8 cellular contexts compared by ENCODE assay signal in the genomic region with DNA sequence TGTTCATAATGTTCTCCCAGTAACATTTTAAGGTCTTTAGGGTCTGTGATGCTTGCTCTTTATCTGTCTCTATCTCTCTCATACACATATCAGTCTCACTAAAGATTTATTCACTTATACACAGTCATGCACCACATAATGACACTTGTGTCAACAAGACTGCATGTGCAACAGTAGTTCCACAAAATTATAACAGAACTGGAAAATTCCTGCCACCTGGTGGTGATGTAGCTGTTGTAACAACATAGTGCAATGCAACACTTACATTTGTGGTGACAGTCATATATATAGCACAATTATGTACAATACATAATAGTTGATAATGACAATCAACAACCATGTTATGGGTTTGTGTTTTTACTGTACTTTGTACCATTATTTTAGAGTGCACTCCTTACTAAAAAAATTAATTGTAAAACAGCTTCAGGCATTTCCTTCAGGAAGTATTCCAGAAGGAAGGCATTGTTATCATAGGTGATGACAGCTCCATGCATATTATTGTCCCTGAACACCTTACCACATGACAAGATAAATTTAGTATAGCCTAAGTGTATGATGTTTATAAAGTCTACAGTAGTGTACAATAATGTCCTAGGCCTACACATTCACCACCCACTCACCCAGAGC. TPM values are rescaled to one million over a fixed set of nuclear protein-coding genes. Genes with fewer than 3 reads are reported as not detected.
DNase-seq lines count a peak whose midpoint lies in the region; ATAC-seq and TF ChIP-seq lines count a peak whose summit lies in the region.

No MANE protein-coding gene starts in this region.

- no peaks in the 10 kb centered on the region for H3K27me3 ChIP-seq in ovary
- peaks cover 8% of the 10 kb centered on the region for H3K27me3 ChIP-seq in CD4-positive, alpha-beta T cell (ENCODE audit: control insufficient read depth, insufficient read depth, low read length)

- no peaks in the 10 kb centered on the region for H3K36me3 Mint-ChIP-seq in activated CD8-positive, alpha-beta T cell treated with anti-CD3 and anti-CD28 coated beads for 36 hours (ENCODE audit: low read depth)
- H3K36me3 Mint-ChIP-seq in activated CD8-positive, alpha-beta T cell treated with anti-CD3 and anti-CD28 coated beads, Interleukin-2, amount 10 ng/mL, durations not matched to agents 7 days and 5 days (ENCODE audit: low read depth), result no peaks in the 10 kb centered on the region
- H3K36me3 Mint-ChIP-seq in progenitor cell of endocrine pancreas (ENCODE audit: insufficient read depth), result peaks cover 4% of the 10 kb centered on the region
- H3K36me3 Mint-ChIP-seq in CD4-positive, alpha-beta T cell (ENCODE audit: low read depth), result no peaks in the 10 kb centered on the region

- POLR2A ChIA-PET in activated CD8-positive, alpha-beta T cell treated with anti-CD3 and anti-CD28 coated beads for 36 hours (lab: Charles Lee), result no interaction called here
- POLR2A ChIA-PET in activated CD8-positive, alpha-beta T cell treated with anti-CD3 and anti-CD28 coated beads, Interleukin-2, amount 10 ng/mL, durations not matched to agents 7 days and 5 days (lab: Charles Lee), result no interaction called here
- POLR2A ChIA-PET in CD4-positive, alpha-beta T cell (lab: Charles Lee), result no interaction called here

- TF ChIP-seq CTCF in activated CD8-positive, alpha-beta T cell treated with anti-CD3 and anti-CD28 coated beads for 36 hours (IDR thresholded peaks at IDR 0.05), result no peak
- TF ChIP-seq CTCF in progenitor cell of endocrine pancreas (IDR thresholded peaks at IDR 0.05; ENCODE audit: unreplicated experiment) (peak; percentile 65), ovary (IDR thresholded peaks at IDR 0.05) (no peak)
- no peak for TF ChIP-seq CTCF in CD4-positive, alpha-beta T cell (IDR thresholded peaks at IDR 0.05)

- no peaks in the 10 kb centered on the region for H3K4me1 Mint-ChIP-seq in activated CD8-positive, alpha-beta T cell treated with anti-CD3 and anti-CD28 coated beads for 36 hours (ENCODE audit: low read depth)
- H3K4me1 Mint-ChIP-seq in activated CD8-positive, alpha-beta T cell treated with anti-CD3 and anti-CD28 coated beads, Interleukin-2, amount 10 ng/mL, durations not matched to agents 7 days and 5 days (ENCODE audit: low read depth), result no peaks in the 10 kb centered on the region
- no peaks in the 10 kb centered on the region for H3K4me1 Mint-ChIP-seq in progenitor cell of endocrine pancreas (ENCODE audit: low read depth)
- no peaks in the 10 kb centered on the region for H3K4me1 Mint-ChIP-seq in CD4-positive, alpha-beta T cell (ENCODE audit: low read depth)

- H3K4me3 ChIP-seq in ovary, result no peak overlapping the region

- no peaks in the 10 kb centered on the region for H3K36me3 ChIP-seq in ovary

- DNase-seq in activated CD8-positive, alpha-beta T cell treated with anti-CD3 and anti-CD28 coated beads for 36 hours, result peak; percentile 15
- DNase-seq in activated CD8-positive, alpha-beta T cell treated with anti-CD3 and anti-CD28 coated beads, Interleukin-2, amount 10 ng/mL, durations not matched to agents 7 days and 5 days, result no peak
- DNase-seq in NCI-H510A treated with DMSO at 0.1 percent for 48 hours (lab: John Stamatoyannopoulos, UW) (peak; percentile 26), cerebellar cortex (ENCODE audit: low spot score) (peak; percentile 19), progenitor cell of endocrine pancreas (ENCODE audit: low spot score, unreplicated experiment) (no peak), ovary (no peak)
- no peak for DNase-seq in CD4-positive, alpha-beta T cell

- intact Hi-C loops in activated CD8-positive, alpha-beta T cell treated with anti-CD3 and anti-CD28 coated beads for 36 hours (cut with micrococcal nuclease), result no loop called here
- intact Hi-C loops in ovary (cut with DNase I), result no loop called here
- intact Hi-C loops in CD4-positive, alpha-beta T cell (cut with DNase I, micrococcal nuclease), result loop anchor here in 1 of 2 experiments (5.0 kb wide), 1 partner anchor 522 kb away; no protein-coding TSS in a partner anchor

- H3K9me3 ChIP-seq in ovary, result no peaks in the 10 kb centered on the region
- H3K9me3 ChIP-seq in CD4-positive, alpha-beta T cell (ENCODE audit: control insufficient read depth, low read length), result no peaks in the 10 kb centered on the region

- no peak overlapping the region for H3K4me3 Mint-ChIP-seq in activated CD8-positive, alpha-beta T cell treated with anti-CD3 and anti-CD28 coated beads for 36 hours
- H3K4me3 Mint-ChIP-seq in activated CD8-positive, alpha-beta T cell treated with anti-CD3 and anti-CD28 coated beads, Interleukin-2, amount 10 ng/mL, durations not matched to agents 7 days and 5 days, result no peak overlapping the region
- H3K4me3 Mint-ChIP-seq in progenitor cell of endocrine pancreas (ENCODE audit: low read depth), result no peak overlapping the region
- no peak overlapping the region for H3K4me3 Mint-ChIP-seq in CD4-positive, alpha-beta T cell

- no peak for TF ChIP-seq POLR2A in ovary (IDR thresholded peaks at IDR 0.05)

- no peak overlapping the region for H3K27ac Mint-ChIP-seq in activated CD8-positive, alpha-beta T cell treated with anti-CD3 and anti-CD28 coated beads for 36 hours
- no peak overlapping the region for H3K27ac Mint-ChIP-seq in activated CD8-positive, alpha-beta T cell treated with anti-CD3 and anti-CD28 coated beads, Interleukin-2, amount 10 ng/mL, durations not matched to agents 7 days and 5 days
- no peak overlapping the region for H3K27ac Mint-ChIP-seq in progenitor cell of endocrine pancreas
- no peak overlapping the region for H3K27ac Mint-ChIP-seq in CD4-positive, alpha-beta T cell

- H3K9me3 Mint-ChIP-seq in activated CD8-positive, alpha-beta T cell treated with anti-CD3 and anti-CD28 coated beads for 36 hours, result no peaks in the 10 kb centered on the region
- H3K9me3 Mint-ChIP-seq in activated CD8-positive, alpha-beta T cell treated with anti-CD3 and anti-CD28 coated beads, Interleukin-2, amount 10 ng/mL, durations not matched to agents 7 days and 5 days (ENCODE audit: insufficient read depth), result no peaks in the 10 kb centered on the region
- peaks cover 23% of the 10 kb centered on the region for H3K9me3 Mint-ChIP-seq in progenitor cell of endocrine pancreas (ENCODE audit: low read depth)
- no peaks in the 10 kb centered on the region for H3K9me3 Mint-ChIP-seq in CD4-positive, alpha-beta T cell

- peaks cover 15% of the 10 kb centered on the region for H3K27me3 Mint-ChIP-seq in activated CD8-positive, alpha-beta T cell treated with anti-CD3 and anti-CD28 coated beads for 36 hours
- H3K27me3 Mint-ChIP-seq in activated CD8-positive, alpha-beta T cell treated with anti-CD3 and anti-CD28 coated beads, Interleukin-2, amount 10 ng/mL, durations not matched to agents 7 days and 5 days (ENCODE audit: low read depth), result peaks cover 12% of the 10 kb centered on the region
- H3K27me3 Mint-ChIP-seq in progenitor cell of endocrine pancreas, result no peaks in the 10 kb centered on the region
- peaks cover 44% of the 10 kb centered on the region for H3K27me3 Mint-ChIP-seq in CD4-positive, alpha-beta T cell

- H3K4me1 ChIP-seq in ovary (ENCODE audit: insufficient read depth), result no peaks in the 10 kb centered on the region

- H3K27ac ChIP-seq in ovary, result no peak overlapping the region
- no peak overlapping the region for H3K27ac ChIP-seq in CD4-positive, alpha-beta T cell (ENCODE audit: low read depth, low read length)

- no peak for ATAC-seq in activated CD8-positive, alpha-beta T cell treated with anti-CD3 and anti-CD28 coated beads for 36 hours
- no peak for ATAC-seq in activated CD8-positive, alpha-beta T cell treated with anti-CD3 and anti-CD28 coated beads, Interleukin-2, amount 10 ng/mL, durations not matched to agents 7 days and 5 days
- ATAC-seq in CD4-positive, alpha-beta T cell (ENCODE audit: poor library complexity), result no peak
- no peak for ATAC-seq in HG02588 (IDR thresholded peaks at IDR 0.05; ENCODE audit: unreplicated experiment)

- CTCF ChIA-PET in activated CD8-positive, alpha-beta T cell treated with anti-CD3 and anti-CD28 coated beads for 36 hours (lab: Charles Lee), result no interaction called here
- CTCF ChIA-PET in activated CD8-positive, alpha-beta T cell treated with anti-CD3 and anti-CD28 coated beads, Interleukin-2, amount 10 ng/mL, durations not matched to agents 7 days and 5 days (lab: Charles Lee), result interaction anchor here (1.0 kb wide), 1 partner anchor 13 kb away, joined by 3 read pairs; no protein-coding TSS in a partner anchor
- CTCF ChIA-PET in CD4-positive, alpha-beta T cell (lab: Charles Lee), result no interaction called here

- no peak for TF ChIP-seq EP300 in ovary (IDR thresholded peaks at IDR 0.05)

RNA-seq across cellular contexts. Expression of gene TDRD5, which starts 8.1 kb away (rescaled TPM):
- not detected for total RNA-seq in activated CD8-positive, alpha-beta T cell treated with anti-CD3 and anti-CD28 coated beads for 36 hours
- total RNA-seq in activated CD8-positive, alpha-beta T cell treated with anti-CD3 and anti-CD28 coated beads, Interleukin-2, amount 10 ng/mL, durations not matched to agents 7 days and 5 days, result not detected
- total RNA-seq in progenitor cell of endocrine pancreas, result 0.12 and 0.18 TPM in 2 replicates
- total RNA-seq in ovary, result under 1 TPM in 4 of 7 donors, not detected in 3; 0.05 to 0.46 (median 0.11) TPM
- polyA plus RNA-seq in ovary, result under 1 TPM; 0.27 TPM
- total RNA-seq in CD4-positive, alpha-beta T cell, result not detected

RNA-seq across cellular contexts. Expression of gene NPHS2, which starts 24.0 kb away (rescaled TPM):
- total RNA-seq in activated CD8-positive, alpha-beta T cell treated with anti-CD3 and anti-CD28 coated beads for 36 hours, result not detected
- total RNA-seq in activated CD8-positive, alpha-beta T cell treated with anti-CD3 and anti-CD28 coated beads, Interleukin-2, amount 10 ng/mL, durations not matched to agents 7 days and 5 days, result not detected
- 0.18 TPM in 1 of 2 replicates, not detected in the other for total RNA-seq in progenitor cell of endocrine pancreas
- 1 to 10 TPM in 1 of 7 donors, not detected in 6; 1.0 TPM for total RNA-seq in ovary
- under 1 TPM in 1 of 2 donors, not detected in 1; 0.10 TPM for polyA plus RNA-seq in ovary
- not detected for total RNA-seq in CD4-positive, alpha-beta T cell

Comparison
In these comparisons a context has a peak if more than half of its experiments do, and no peak if none do; other contexts are left out.
1. DNase-seq: peak in activated CD8-positive, alpha-beta T cell treated with anti-CD3 and anti-CD28 coated beads for 36 hours (single experiment), NCI-H510A treated with DMSO at 0.1 percent for 48 hours (single experiment) and cerebellar cortex (single experiment); none in activated CD8-positive, alpha-beta T cell treated with anti-CD3 and anti-CD28 coated beads, Interleukin-2, amount 10 ng/mL, durations not matched to agents 7 days and 5 days (single experiment), progenitor cell of endocrine pancreas (single experiment), ovary (0 of 5) and CD4-positive, alpha-beta T cell (0 of 10).